In genomic region chr14:100490252-100490651, GRCh38 we compare ENCODE assay signal across 18 cellular contexts.
A peak's percentile ranks its signal among the peaks of the same experiment; 100 is the strongest.
DNase-seq lines count a peak whose midpoint lies in the region; ATAC-seq and TF ChIP-seq lines count a peak whose summit lies in the region.
"Had no signal": no experiment of that assay in that cellular context is flagged by ENCODE, and none has a peak within 500 bp of the region (broad histone marks: within the 10 kb centered on the region; RNA-seq: fewer than 3 reads in every experiment).

No MANE protein-coding gene starts in this region.

- TF ChIP-seq POLR2A in esophagus muscularis mucosa (IDR thresholded peaks at IDR 0.05; ENCODE audit: low read depth), result no peak

- H3K36me3 ChIP-seq in BE2C (no peaks in the 10 kb centered on the region), esophagus muscularis mucosa (peaks cover 0 to 5% (median 1%) of the 10 kb centered on the region in 4 donors)
- H3K36me3 ChIP-seq: HAP-1 had no signal

- 84% methylated on average over 4 of the region's 4 CpGs for WGBS in esophagus muscularis mucosa

- intact Hi-C loops in esophagus muscularis mucosa (cut with DNase I), result no loop called here

- no peak overlapping the region for H3K4me3 ChIP-seq in BE2C (ENCODE audit: low read depth, low read length)
- H3K4me3 ChIP-seq in esophagus muscularis mucosa, result no peak overlapping the region
- H3K4me3 ChIP-seq: A549, HAP-1 had no signal

- DNase-seq in NCI-H82 (lab: John Stamatoyannopoulos, UW) (peak; percentile 12), NCI-H82 treated with DMSO at 0.1 percent for 48 hours (lab: John Stamatoyannopoulos, UW; ENCODE audit: unreplicated experiment) (no peak), BE2C (peak; percentile 53), esophagus muscularis mucosa (ENCODE audit: extremely low spot score) (peak; percentile 85), NOMO-1 (lab: John Stamatoyannopoulos, UW; ENCODE audit: unreplicated experiment in 2 of 2) (no peak)
- DNase-seq: 8988T; ACHN; AML-193; C1 segment of cervical spinal cord; Calu3; CD4-positive, alpha-beta memory T cell; COR-L47; DMS79 treated with DMSO at 0.1 percent for 48 hours; GF-D8; GOT3 had no signal

- TF ChIP-seq EP300 in esophagus muscularis mucosa (IDR thresholded peaks at IDR 0.05), result no peak

- H3K27ac ChIP-seq in esophagus muscularis mucosa (replicated peaks in 1 of 4), result no peak overlapping the region
- H3K27ac ChIP-seq: A549 had no signal

- TF ChIP-seq CTCF in BE2C (IDR thresholded peaks at IDR 0.05; ENCODE audit: low read depth, low read length), result no peak
- TF ChIP-seq CTCF in esophagus muscularis mucosa (IDR thresholded peaks at IDR 0.05), result no peak

- H3K27me3 ChIP-seq in BE2C (no peaks in the 10 kb centered on the region), esophagus muscularis mucosa (no peaks in the 10 kb centered on the region)

- ATAC-seq in GM21619 (IDR thresholded peaks at IDR 0.05; ENCODE audit: unreplicated experiment), result no peak
- ATAC-seq: A549 had no signal

- H3K4me1 ChIP-seq in BE2C (peaks cover 43% of the 10 kb centered on the region), esophagus muscularis mucosa (no peaks in the 10 kb centered on the region)
- H3K4me1 ChIP-seq: A549, HAP-1 had no signal

- H3K9me3 ChIP-seq in BE2C (no peaks in the 10 kb centered on the region), esophagus muscularis mucosa (no peaks in the 10 kb centered on the region)
- H3K9me3 ChIP-seq: A549, HAP-1 had no signal

Comparison
In these comparisons a context has a peak if more than half of its experiments do, and no peak if none do; other contexts are left out.
1. DNase-seq: peak in NCI-H82 (single experiment), BE2C (single experiment) and esophagus muscularis mucosa (single experiment); none in NCI-H82 treated with DMSO at 0.1 percent for 48 hours (single experiment) and NOMO-1 (0 of 2).